1 cellular context compared by ENCODE assay signal in genomic region chr17:80769936-80770625, GRCh38.
TF ChIP-seq lines count a peak whose summit lies in the region.

No MANE protein-coding gene starts in this region.

TF ChIP-seq in WTC11, 78 proteins besides CTCF, POLR2A, EP300 and RAD21 (continued from another document):
- no peak for TF ChIP-seq ATF6 (CRISPR knock-in tag; IDR thresholded peaks at IDR 0.05)
- TF ChIP-seq, protein P1, sequence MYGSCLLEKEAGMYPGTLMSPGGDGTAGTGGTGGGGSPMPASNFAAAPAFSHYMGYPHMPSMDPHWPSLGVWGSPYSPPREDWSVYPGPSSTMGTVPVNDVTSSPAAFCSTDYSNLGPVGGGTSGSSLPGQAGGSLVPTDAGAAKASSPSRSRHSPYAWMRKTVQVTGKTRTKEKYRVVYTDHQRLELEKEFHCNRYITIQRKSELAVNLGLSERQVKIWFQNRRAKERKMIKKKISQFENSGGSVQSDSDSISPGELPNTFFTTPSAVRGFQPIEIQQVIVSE (CRISPR knock-in tag; IDR thresholded peaks at IDR 0.05; ENCODE audit: borderline replicate concordance): no peak
